In genomic region chr19:2236285-2237050, GRCh38 we compare ENCODE assay signal across 1 cellular context.
TF ChIP-seq lines count a peak whose summit lies in the region.

Gene PLEKHJ1, minus strand, starts transcription at chr19:2236329. Its CDS starts 81 bp downstream, at chr19:2236248.
Gene SF3A2, plus strand, starts transcription at chr19:2236824. Its CDS starts 6,595 bp downstream, at chr19:2243419.

TF ChIP-seq in HepG2, 621 proteins besides CTCF, POLR2A, EP300 and RAD21 (continued from another document and continues in another):
- TF ChIP-seq ZNF670 (CRISPR knock-in tag; IDR thresholded peaks at IDR 0.05; ENCODE audit: borderline replicate concordance) = peak; percentile 99
- peak; percentile 21; the same call in 1 of the 2 replicates for TF ChIP-seq ZHX2 (IDR thresholded peaks at IDR 0.05; ENCODE audit: low read depth)
- 0 out of 2 replicates have a peak, but pooled peaks have one; percentile 21 for TF ChIP-seq ZHX2 (CRISPR knock-in tag; IDR thresholded peaks at IDR 0.05; ENCODE audit: borderline replicate concordance)
- TF ChIP-seq, protein P1, sequence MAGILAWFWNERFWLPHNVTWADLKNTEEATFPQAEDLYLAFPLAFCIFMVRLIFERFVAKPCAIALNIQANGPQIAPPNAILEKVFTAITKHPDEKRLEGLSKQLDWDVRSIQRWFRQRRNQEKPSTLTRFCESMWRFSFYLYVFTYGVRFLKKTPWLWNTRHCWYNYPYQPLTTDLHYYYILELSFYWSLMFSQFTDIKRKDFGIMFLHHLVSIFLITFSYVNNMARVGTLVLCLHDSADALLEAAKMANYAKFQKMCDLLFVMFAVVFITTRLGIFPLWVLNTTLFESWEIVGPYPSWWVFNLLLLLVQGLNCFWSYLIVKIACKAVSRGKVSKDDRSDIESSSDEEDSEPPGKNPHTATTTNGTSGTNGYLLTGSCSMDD (CRISPR knock-in tag; IDR thresholded peaks at IDR 0.05) = no peak
- peak; percentile 70; the same call in 1 of the 2 replicates for TF ChIP-seq TOE1 (CRISPR knock-in tag; IDR thresholded peaks at IDR 0.05)
- no peak; the same call in 1 of the 2 replicates for TF ChIP-seq ZSCAN31 (CRISPR knock-in tag; IDR thresholded peaks at IDR 0.05; ENCODE audit: low read depth)
- no peak for TF ChIP-seq HMGA1 (CRISPR knock-in tag; conservative IDR thresholded peaks at IDR 0.05)
- TF ChIP-seq NCOA1 (CRISPR knock-in tag; IDR thresholded peaks at IDR 0.05) = peak; percentile 74; the same call in 1 of the 2 replicates
- no peak for TF ChIP-seq ZNF282 (IDR thresholded peaks at IDR 0.05; ENCODE audit: partially characterized antibody)
- TF ChIP-seq TRAFD1 (CRISPR knock-in tag; IDR thresholded peaks at IDR 0.05; ENCODE audit: borderline replicate concordance) = peak; percentile 82; the same call in 1 of the 2 replicates
- peak; percentile 62 for TF ChIP-seq PHF5A (CRISPR knock-in tag; IDR thresholded peaks at IDR 0.05; ENCODE audit: low read depth, unreplicated experiment)
- TF ChIP-seq NFRKB (IDR thresholded peaks at IDR 0.05) = no peak
- peak; percentile 96 for TF ChIP-seq REPIN1 (CRISPR knock-in tag; IDR thresholded peaks at IDR 0.05; ENCODE audit: borderline replicate concordance, low read depth)
- peak; percentile 81 for TF ChIP-seq FOSL1 (CRISPR knock-in tag; IDR thresholded peaks at IDR 0.05; ENCODE audit: borderline replicate concordance)
- peak; percentile 100 for TF ChIP-seq KDM5B (CRISPR knock-in tag; IDR thresholded peaks at IDR 0.05; ENCODE audit: borderline replicate concordance)
- TF ChIP-seq NR1H2 (CRISPR knock-in tag; IDR thresholded peaks at IDR 0.05; ENCODE audit: borderline replicate concordance, low read depth) = peak; percentile 93
- no peak; the same call in none of the 2 replicates for TF ChIP-seq FOXK1 (CRISPR knock-in tag; IDR thresholded peaks at IDR 0.05; ENCODE audit: borderline replicate concordance, low read depth)
- no peak for TF ChIP-seq SCMH1 (CRISPR knock-in tag; IDR thresholded peaks at IDR 0.05; ENCODE audit: borderline replicate concordance)
- TF ChIP-seq TEF (CRISPR knock-in tag; IDR thresholded peaks at IDR 0.05) = peak; percentile 99
- TF ChIP-seq ZNF3 (CRISPR knock-in tag; IDR thresholded peaks at IDR 0.05) = peak; percentile 63; the same call in 1 of the 2 replicates
- TF ChIP-seq MEF2D (CRISPR knock-in tag; IDR thresholded peaks at IDR 0.05) = peak; percentile 95
- TF ChIP-seq ZZZ3 (CRISPR knock-in tag; IDR thresholded peaks at IDR 0.05; ENCODE audit: borderline replicate concordance) = no peak; the same call in 1 of the 2 replicates
- peak; percentile 90 for TF ChIP-seq ZNF776 (CRISPR knock-in tag; IDR thresholded peaks at IDR 0.05)
- TF ChIP-seq MXI1 (IDR thresholded peaks at IDR 0.05; ENCODE audit: borderline replicate concordance, low read depth, low read length) = peak; percentile 100
- TF ChIP-seq GTF3A (CRISPR knock-in tag; conservative IDR thresholded peaks at IDR 0.05) = no peak
- TF ChIP-seq CBX2 (IDR thresholded peaks at IDR 0.05; ENCODE audit: low read depth, low read length) = no peak
- TF ChIP-seq CBX2 (CRISPR knock-in tag; IDR thresholded peaks at IDR 0.05; ENCODE audit: low read depth) = peak; percentile 73
- TF ChIP-seq PREB (CRISPR knock-in tag; IDR thresholded peaks at IDR 0.05) = peak; percentile 77; the same call in 1 of the 2 replicates
- TF ChIP-seq AHR (CRISPR knock-in tag; IDR thresholded peaks at IDR 0.05) = peak; percentile 73
- TF ChIP-seq ZMAT3 (CRISPR knock-in tag; conservative IDR thresholded peaks at IDR 0.05) = peak; percentile 100
- TF ChIP-seq SKIL (CRISPR knock-in tag; IDR thresholded peaks at IDR 0.05; ENCODE audit: borderline replicate concordance) = peak; percentile 85
- peak; percentile 64 for TF ChIP-seq ASH2L (IDR thresholded peaks at IDR 0.05; ENCODE audit: insufficient read length, low read depth, low read length)
- TF ChIP-seq TARDBP (CRISPR knock-in tag; IDR thresholded peaks at IDR 0.05) = peak; percentile 90
- peak; percentile 92; the same call in 1 of the 2 replicates for TF ChIP-seq ZNF276 (CRISPR knock-in tag; IDR thresholded peaks at IDR 0.05; ENCODE audit: low read depth)
- peak; percentile 90; the same call in 1 of the 2 replicates for TF ChIP-seq ZFY (CRISPR knock-in tag; IDR thresholded peaks at IDR 0.05)
- peak; percentile 93 for TF ChIP-seq MYPOP (CRISPR knock-in tag; IDR thresholded peaks at IDR 0.05)
- TF ChIP-seq HOXA7 (CRISPR knock-in tag; IDR thresholded peaks at IDR 0.05) = no peak; the same call in 1 of the 2 replicates
- TF ChIP-seq ZNF136 (CRISPR knock-in tag; IDR thresholded peaks at IDR 0.05; ENCODE audit: low read depth) = peak; percentile 93
- TF ChIP-seq, protein P2, sequence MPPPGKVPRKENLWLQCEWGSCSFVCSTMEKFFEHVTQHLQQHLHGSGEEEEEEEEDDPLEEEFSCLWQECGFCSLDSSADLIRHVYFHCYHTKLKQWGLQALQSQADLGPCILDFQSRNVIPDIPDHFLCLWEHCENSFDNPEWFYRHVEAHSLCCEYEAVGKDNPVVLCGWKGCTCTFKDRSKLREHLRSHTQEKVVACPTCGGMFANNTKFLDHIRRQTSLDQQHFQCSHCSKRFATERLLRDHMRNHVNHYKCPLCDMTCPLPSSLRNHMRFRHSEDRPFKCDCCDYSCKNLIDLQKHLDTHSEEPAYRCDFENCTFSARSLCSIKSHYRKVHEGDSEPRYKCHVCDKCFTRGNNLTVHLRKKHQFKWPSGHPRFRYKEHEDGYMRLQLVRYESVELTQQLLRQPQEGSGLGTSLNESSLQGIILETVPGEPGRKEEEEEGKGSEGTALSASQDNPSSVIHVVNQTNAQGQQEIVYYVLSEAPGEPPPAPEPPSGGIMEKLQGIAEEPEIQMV (CRISPR knock-in tag; IDR thresholded peaks at IDR 0.05; ENCODE audit: low read depth) = peak; percentile 95
- TF ChIP-seq NFE2 (CRISPR knock-in tag; IDR thresholded peaks at IDR 0.05) = no peak; the same call in 1 of the 2 replicates
- peak; percentile 74 for TF ChIP-seq RXRA (CRISPR knock-in tag; IDR thresholded peaks at IDR 0.05)
- peak; percentile 93; the same call in 1 of the 2 replicates for TF ChIP-seq KMT2B (CRISPR knock-in tag; IDR thresholded peaks at IDR 0.05)
- TF ChIP-seq, protein P3, sequence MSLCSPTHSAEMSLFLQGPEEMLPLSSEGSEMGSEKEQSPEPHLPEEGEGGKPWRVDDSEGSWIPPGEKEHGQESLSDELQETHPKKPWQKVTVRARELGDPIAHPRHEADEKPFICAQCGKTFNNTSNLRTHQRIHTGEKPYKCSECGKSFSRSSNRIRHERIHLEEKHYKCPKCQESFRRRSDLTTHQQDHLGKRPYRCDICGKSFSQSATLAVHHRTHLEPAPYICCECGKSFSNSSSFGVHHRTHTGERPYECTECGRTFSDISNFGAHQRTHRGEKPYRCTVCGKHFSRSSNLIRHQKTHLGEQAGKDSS (CRISPR knock-in tag; IDR thresholded peaks at IDR 0.05; ENCODE audit: borderline replicate concordance, low read depth) = peak; percentile 85
- peak; percentile 90 for TF ChIP-seq ZNF891 (CRISPR knock-in tag; IDR thresholded peaks at IDR 0.05)
- TF ChIP-seq ELF3 (CRISPR knock-in tag; IDR thresholded peaks at IDR 0.05) = peak; percentile 25; the same call in 1 of the 2 replicates
- TF ChIP-seq ZNF556 (CRISPR knock-in tag; IDR thresholded peaks at IDR 0.05; ENCODE audit: borderline replicate concordance) = peak; percentile 72; the same call in 1 of the 2 replicates
